1 cellular context compared by ENCODE assay signal in the genomic region with DNA sequence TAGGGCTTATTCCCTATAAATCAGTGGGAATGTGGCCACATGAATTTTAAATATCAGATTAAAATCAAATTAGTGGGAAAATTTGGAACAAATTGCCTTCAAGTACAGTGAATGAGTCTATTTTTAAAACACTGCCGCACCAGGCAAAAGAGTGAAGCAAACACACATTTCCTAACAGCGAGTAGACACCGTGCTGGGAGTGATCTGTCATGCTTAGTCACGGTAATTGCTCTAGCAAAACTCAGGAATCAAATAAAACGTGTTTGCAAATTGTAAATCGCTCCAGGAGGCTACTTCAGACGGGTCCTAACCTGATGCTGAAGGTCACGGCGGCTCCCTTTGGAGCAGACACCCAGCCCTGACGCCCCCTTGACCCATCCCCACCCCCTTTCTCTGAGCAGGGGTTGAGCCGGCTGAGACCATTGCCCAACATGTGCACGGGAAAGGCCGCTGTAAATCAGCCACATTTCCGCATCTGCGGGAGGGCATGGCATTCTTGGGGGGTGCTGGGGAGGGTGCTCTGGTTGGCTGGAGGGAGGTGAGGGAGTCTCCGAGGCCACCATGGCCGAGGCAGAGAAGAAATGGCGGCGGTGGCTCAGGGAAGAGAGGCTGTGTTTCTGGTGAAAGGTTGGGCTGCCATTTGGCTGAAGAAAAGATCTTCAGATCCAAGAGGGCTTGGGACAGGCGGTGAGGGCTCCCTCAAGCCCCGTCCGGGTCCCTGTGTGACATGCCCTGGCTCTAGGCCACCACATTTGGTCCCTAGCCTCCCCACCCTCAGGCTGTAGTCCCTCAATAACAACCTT.
A peak's percentile ranks its signal among the peaks of the same experiment; 100 is the strongest.
TF ChIP-seq lines count a peak whose summit lies in the region.

No MANE protein-coding gene starts in this region.

TF ChIP-seq in HEK293, 187 proteins besides CTCF, POLR2A, EP300 and RAD21 (continued from another document and continues in another):
- TF ChIP-seq, protein P1, sequence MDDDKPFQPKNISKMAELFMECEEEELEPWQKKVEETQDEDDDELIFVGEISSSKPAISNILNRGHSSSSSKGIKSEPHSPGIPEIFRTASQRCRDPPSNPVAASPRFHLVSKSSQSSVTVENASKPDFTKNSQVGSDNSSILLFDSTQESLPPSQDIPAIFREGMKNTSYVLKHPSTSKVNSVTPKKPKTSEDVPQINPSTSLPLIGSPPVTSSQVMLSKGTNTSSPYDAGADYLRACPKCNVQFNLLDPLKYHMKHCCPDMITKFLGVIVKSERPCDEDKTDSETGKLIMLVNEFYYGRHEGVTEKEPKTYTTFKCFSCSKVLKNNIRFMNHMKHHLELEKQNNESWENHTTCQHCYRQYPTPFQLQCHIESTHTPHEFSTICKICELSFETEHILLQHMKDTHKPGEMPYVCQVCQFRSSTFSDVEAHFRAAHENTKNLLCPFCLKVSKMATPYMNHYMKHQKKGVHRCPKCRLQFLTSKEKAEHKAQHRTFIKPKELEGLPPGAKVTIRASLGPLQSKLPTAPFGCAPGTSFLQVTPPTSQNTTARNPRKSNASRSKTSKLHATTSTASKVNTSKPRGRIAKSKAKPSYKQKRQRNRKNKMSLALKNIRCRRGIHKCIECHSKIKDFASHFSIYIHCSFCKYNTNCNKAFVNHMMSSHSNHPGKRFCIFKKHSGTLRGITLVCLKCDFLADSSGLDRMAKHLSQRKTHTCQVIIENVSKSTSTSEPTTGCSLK (tag by site-specific recombination; IDR thresholded peaks at IDR 0.05) = no peak
- TF ChIP-seq ZFP69B (tag by site-specific recombination; IDR thresholded peaks at IDR 0.05) (peak; percentile 89; the same call in 1 of the 2 replicates), ZNF530 (tag by site-specific recombination; IDR thresholded peaks at IDR 0.05; ENCODE audit: low read depth) (no peak), ZNF394 (tag by site-specific recombination; IDR thresholded peaks at IDR 0.05; ENCODE audit: borderline replicate concordance) (peak; percentile 72), ZNF555 (tag by site-specific recombination; conservative IDR thresholded peaks at IDR 0.05) (no peak), ZNF621 (tag by site-specific recombination; IDR thresholded peaks at IDR 0.05) (no peak), ZBTB10 (tag by site-specific recombination; IDR thresholded peaks at IDR 0.05) (peak; percentile 72), ZNF423 (tag by site-specific recombination; IDR thresholded peaks at IDR 0.05) (peak; percentile 98), ZNF626 (tag by site-specific recombination; IDR thresholded peaks at IDR 0.05) (no peak), FEZF1 (tag by site-specific recombination; IDR thresholded peaks at IDR 0.05) (peak; percentile 97), ZSCAN30 (tag by site-specific recombination; IDR thresholded peaks at IDR 0.05) (peak; percentile 70; the same call in 1 of the 2 replicates), KLF16 (tag by site-specific recombination; IDR thresholded peaks at IDR 0.05) (peak; percentile 75), ZNF843 (tag by site-specific recombination; IDR thresholded peaks at IDR 0.05) (peak; percentile 99), ZNF169 (tag by site-specific recombination; IDR thresholded peaks at IDR 0.05) (no peak), SCRT2 (tag by site-specific recombination; IDR thresholded peaks at IDR 0.05) (peak; percentile 95), ZNF571 (tag by site-specific recombination; IDR thresholded peaks at IDR 0.05) (no peak), ZNF558 (tag by site-specific recombination; IDR thresholded peaks at IDR 0.05) (peak; percentile 81; the same call in 1 of the 2 replicates), GLIS1 (tag by site-specific recombination; IDR thresholded peaks at IDR 0.05) (peak; percentile 100), ZNF148 (tag by site-specific recombination; IDR thresholded peaks at IDR 0.05; ENCODE audit: borderline replicate concordance) (no peak), ZBTB44 (tag by site-specific recombination; IDR thresholded peaks at IDR 0.05) (peak; percentile 83; the same call in 1 of the 2 replicates), ZNF561 (tag by site-specific recombination; IDR thresholded peaks at IDR 0.05; ENCODE audit: borderline replicate concordance) (peak; percentile 92), ZNF501 (tag by site-specific recombination; IDR thresholded peaks at IDR 0.05) (peak; percentile 65; the same call in 1 of the 2 replicates), ZNF488 (tag by site-specific recombination; IDR thresholded peaks at IDR 0.05) (peak; percentile 100), REPIN1 (tag by site-specific recombination; IDR thresholded peaks at IDR 0.05; ENCODE audit: low read depth) (no peak; the same call in 1 of the 2 replicates), ZNF510 (tag by site-specific recombination; IDR thresholded peaks at IDR 0.05; ENCODE audit: insufficient replicate concordance) (no peak), ZBTB21 (tag by site-specific recombination; IDR thresholded peaks at IDR 0.05) (peak; percentile 90), ZNF404 (tag by site-specific recombination; IDR thresholded peaks at IDR 0.05) (peak; percentile 58; the same call in 1 of the 2 replicates), ZNF624 (tag by site-specific recombination; IDR thresholded peaks at IDR 0.05) (no peak), ZNF366 (tag by site-specific recombination; conservative IDR thresholded peaks at IDR 0.05) (peak; percentile 96), ZNF223 (tag by site-specific recombination; IDR thresholded peaks at IDR 0.05) (peak; percentile 82), REST (tag by site-specific recombination; IDR thresholded peaks at IDR 0.05) (peak; percentile 23; the same call in 1 of the 2 replicates), ZNF114 (tag by site-specific recombination; IDR thresholded peaks at IDR 0.05) (no peak), ZNF248 (tag by site-specific recombination; IDR thresholded peaks at IDR 0.05) (no peak), ZNF654 (tag by site-specific recombination; IDR thresholded peaks at IDR 0.05; ENCODE audit: low read depth) (no peak), HOXA7 (CRISPR knock-in tag; IDR thresholded peaks at IDR 0.05; ENCODE audit: borderline replicate concordance) (no peak), ZNF660 (tag by site-specific recombination; IDR thresholded peaks at IDR 0.05) (peak; percentile 98), ZNF747 (tag by site-specific recombination; IDR thresholded peaks at IDR 0.05) (no peak)
- TF ChIP-seq, protein P2, sequence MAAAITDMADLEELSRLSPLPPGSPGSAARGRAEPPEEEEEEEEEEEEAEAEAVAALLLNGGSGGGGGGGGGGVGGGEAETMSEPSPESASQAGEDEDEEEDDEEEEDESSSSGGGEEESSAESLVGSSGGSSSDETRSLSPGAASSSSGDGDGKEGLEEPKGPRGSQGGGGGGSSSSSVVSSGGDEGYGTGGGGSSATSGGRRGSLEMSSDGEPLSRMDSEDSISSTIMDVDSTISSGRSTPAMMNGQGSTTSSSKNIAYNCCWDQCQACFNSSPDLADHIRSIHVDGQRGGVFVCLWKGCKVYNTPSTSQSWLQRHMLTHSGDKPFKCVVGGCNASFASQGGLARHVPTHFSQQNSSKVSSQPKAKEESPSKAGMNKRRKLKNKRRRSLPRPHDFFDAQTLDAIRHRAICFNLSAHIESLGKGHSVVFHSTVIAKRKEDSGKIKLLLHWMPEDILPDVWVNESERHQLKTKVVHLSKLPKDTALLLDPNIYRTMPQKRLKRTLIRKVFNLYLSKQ (tag by site-specific recombination; IDR thresholded peaks at IDR 0.05; ENCODE audit: borderline replicate concordance) = 0 out of 2 replicates have a peak, but pooled peaks have one; percentile 45
- TF ChIP-seq, protein P3, sequence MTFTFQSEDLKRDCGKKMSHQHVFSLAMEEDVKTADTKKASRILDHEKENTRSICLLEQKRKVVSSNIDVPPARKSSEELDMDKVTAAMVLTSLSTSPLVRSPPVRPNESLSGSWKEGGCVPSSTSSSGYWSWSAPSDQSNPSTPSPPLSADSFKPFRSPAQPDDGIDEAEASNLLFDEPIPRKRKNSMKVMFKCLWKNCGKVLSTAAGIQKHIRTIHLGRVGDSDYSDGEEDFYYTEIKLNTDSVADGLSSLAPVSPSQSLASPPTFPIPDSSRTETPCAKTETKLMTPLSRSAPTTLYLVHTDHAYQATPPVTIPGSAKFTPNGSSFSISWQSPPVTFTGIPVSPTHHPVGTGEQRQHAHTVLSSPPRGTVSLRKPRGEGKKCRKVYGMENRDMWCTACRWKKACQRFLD (tag by site-specific recombination; IDR thresholded peaks at IDR 0.05) = no peak
